ENCODE assay signal across 1 cellular context in the genomic region with DNA sequence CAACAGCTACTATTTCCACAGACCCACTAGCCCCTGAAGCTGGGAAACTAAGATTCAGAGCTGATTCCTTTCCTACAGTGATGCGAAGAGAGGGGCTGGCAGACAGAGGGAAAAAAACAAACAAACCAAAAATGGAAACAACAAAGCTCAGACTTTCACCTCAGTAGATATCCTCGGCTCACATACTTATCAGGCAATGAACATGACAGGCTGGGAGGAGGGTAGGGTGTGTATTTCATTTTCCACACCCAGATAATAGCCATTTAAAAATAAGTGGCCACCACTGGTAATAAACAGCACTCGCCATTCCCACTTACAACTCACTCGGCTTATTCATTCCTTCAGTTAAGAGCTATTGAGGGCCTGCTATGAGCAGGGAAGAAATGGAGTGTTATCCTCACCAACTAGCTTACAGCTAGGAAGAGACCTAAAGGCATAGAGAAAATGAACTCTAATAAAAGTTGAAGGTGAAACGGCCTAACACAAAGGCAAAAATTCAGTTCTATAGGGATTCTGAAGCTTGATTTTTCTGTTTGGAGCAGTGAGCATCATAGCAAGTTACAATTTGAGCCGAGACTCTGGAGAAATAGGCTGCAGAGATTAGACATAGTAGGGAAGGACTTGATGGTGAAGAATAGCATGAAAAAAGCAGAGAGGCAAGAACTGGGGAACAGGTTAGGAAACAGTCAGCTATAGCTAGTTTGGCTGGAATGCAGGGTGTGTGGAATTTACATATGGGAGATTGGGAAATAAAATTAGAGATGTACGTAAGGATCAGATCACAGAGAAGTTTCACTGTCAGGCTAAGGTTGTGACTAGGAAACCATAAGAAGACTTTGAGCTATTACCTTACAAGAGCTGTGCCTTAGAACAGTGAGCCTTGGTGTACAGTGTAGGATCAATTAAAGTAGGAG.
TF ChIP-seq lines count a peak whose summit lies in the region.

No MANE protein-coding gene starts in this region.

TF ChIP-seq in HepG2, 621 proteins besides CTCF, POLR2A, EP300 and RAD21 (continued from another document and continues in another):
- TF ChIP-seq, protein P1, sequence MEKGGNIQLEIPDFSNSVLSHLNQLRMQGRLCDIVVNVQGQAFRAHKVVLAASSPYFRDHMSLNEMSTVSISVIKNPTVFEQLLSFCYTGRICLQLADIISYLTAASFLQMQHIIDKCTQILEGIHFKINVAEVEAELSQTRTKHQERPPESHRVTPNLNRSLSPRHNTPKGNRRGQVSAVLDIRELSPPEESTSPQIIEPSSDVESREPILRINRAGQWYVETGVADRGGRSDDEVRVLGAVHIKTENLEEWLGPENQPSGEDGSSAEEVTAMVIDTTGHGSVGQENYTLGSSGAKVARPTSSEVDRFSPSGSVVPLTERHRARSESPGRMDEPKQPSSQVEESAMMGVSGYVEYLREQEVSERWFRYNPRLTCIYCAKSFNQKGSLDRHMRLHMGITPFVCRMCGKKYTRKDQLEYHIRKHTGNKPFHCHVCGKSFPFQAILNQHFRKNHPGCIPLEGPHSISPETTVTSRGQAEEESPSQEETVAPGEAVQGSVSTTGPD (CRISPR knock-in tag; IDR thresholded peaks at IDR 0.05) = no peak
- TF ChIP-seq, protein P2, sequence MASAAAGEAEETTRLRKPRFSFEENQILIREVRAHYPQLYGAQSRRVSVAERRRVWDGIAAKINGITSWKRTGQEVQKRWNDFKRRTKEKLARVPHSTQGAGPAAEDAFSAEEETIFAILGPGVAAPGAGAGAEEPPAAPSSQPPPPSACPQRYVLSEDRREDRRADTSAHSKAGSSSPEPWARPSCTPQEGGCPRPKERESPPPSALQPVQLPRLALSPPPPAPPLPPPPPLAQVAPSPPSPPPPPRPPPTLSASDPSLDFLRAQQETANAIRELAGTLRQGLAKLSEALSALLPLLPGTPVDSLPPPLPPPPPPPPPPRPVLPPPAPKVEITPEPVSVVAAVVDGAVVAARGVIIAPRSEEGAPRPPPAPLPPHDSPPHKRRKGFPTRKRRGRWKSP (CRISPR knock-in tag; IDR thresholded peaks at IDR 0.05) = no peak
- TF ChIP-seq ZNF124 (CRISPR knock-in tag; IDR thresholded peaks at IDR 0.05) = no peak
- TF ChIP-seq ZC3H13 (CRISPR knock-in tag; IDR thresholded peaks at IDR 0.05) = no peak
- peak; percentile 44; the same call in 1 of the 2 replicates for TF ChIP-seq HDAC2 (CRISPR knock-in tag; IDR thresholded peaks at IDR 0.05)
- TF ChIP-seq SIX1 (CRISPR knock-in tag; IDR thresholded peaks at IDR 0.05; ENCODE audit: borderline replicate concordance) = peak; percentile 60; the same call in 1 of the 2 replicates
- TF ChIP-seq HNF4A (CRISPR knock-in tag; IDR thresholded peaks at IDR 0.05) = peak; percentile 51
- TF ChIP-seq NAIF1 (CRISPR knock-in tag; IDR thresholded peaks at IDR 0.05; ENCODE audit: borderline replicate concordance) = no peak
- TF ChIP-seq HMG20A (CRISPR knock-in tag; IDR thresholded peaks at IDR 0.05; ENCODE audit: borderline replicate concordance) = no peak; the same call in 1 of the 2 replicates
- TF ChIP-seq, protein P3, sequence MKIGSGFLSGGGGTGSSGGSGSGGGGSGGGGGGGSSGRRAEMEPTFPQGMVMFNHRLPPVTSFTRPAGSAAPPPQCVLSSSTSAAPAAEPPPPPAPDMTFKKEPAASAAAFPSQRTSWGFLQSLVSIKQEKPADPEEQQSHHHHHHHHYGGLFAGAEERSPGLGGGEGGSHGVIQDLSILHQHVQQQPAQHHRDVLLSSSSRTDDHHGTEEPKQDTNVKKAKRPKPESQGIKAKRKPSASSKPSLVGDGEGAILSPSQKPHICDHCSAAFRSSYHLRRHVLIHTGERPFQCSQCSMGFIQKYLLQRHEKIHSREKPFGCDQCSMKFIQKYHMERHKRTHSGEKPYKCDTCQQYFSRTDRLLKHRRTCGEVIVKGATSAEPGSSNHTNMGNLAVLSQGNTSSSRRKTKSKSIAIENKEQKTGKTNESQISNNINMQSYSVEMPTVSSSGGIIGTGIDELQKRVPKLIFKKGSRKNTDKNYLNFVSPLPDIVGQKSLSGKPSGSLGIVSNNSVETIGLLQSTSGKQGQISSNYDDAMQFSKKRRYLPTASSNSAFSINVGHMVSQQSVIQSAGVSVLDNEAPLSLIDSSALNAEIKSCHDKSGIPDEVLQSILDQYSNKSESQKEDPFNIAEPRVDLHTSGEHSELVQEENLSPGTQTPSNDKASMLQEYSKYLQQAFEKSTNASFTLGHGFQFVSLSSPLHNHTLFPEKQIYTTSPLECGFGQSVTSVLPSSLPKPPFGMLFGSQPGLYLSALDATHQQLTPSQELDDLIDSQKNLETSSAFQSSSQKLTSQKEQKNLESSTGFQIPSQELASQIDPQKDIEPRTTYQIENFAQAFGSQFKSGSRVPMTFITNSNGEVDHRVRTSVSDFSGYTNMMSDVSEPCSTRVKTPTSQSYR (CRISPR knock-in tag; IDR thresholded peaks at IDR 0.05; ENCODE audit: borderline replicate concordance) = 0 out of 2 replicates have a peak, but pooled peaks have one; percentile 24
- peak; percentile 53 for TF ChIP-seq NR2F6 (IDR thresholded peaks at IDR 0.05)
- TF ChIP-seq NR2F6 (CRISPR knock-in tag; IDR thresholded peaks at IDR 0.05) = peak; percentile 41; the same call in 1 of the 2 replicates
- 0 out of 2 replicates have a peak, but pooled peaks have one; percentile 18 for TF ChIP-seq ARNT2 (CRISPR knock-in tag; IDR thresholded peaks at IDR 0.05; ENCODE audit: low read depth)
- no peak for TF ChIP-seq ZNF263 (CRISPR knock-in tag; IDR thresholded peaks at IDR 0.05)
- TF ChIP-seq REL (CRISPR knock-in tag; conservative IDR thresholded peaks at IDR 0.05) = no peak
- TF ChIP-seq, protein P4, sequence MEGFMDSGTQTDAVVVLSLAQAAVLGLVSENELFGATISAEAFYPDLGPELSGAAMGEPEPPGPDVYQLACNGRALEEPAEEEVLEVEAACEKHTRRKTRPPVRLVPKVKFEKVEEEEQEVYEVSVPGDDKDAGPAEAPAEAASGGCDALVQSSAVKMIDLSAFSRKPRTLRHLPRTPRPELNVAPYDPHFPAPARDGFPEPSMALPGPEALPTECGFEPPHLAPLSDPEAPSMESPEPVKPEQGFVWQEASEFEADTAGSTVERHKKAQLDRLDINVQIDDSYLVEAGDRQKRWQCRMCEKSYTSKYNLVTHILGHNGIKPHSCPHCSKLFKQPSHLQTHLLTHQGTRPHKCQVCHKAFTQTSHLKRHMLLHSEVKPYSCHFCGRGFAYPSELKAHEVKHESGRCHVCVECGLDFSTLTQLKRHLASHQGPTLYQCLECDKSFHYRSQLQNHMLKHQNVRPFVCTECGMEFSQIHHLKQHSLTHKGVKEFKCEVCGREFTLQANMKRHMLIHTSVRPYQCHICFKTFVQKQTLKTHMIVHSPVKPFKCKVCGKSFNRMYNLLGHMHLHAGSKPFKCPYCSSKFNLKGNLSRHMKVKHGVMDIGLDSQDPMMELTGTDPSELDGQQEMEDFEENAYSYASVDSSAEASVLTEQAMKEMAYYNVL (CRISPR knock-in tag; IDR thresholded peaks at IDR 0.05; ENCODE audit: borderline replicate concordance) = 0 out of 2 replicates have a peak, but pooled peaks have one; percentile 52
- no peak for TF ChIP-seq STAT5B (CRISPR knock-in tag; IDR thresholded peaks at IDR 0.05)
- TF ChIP-seq, protein P5, sequence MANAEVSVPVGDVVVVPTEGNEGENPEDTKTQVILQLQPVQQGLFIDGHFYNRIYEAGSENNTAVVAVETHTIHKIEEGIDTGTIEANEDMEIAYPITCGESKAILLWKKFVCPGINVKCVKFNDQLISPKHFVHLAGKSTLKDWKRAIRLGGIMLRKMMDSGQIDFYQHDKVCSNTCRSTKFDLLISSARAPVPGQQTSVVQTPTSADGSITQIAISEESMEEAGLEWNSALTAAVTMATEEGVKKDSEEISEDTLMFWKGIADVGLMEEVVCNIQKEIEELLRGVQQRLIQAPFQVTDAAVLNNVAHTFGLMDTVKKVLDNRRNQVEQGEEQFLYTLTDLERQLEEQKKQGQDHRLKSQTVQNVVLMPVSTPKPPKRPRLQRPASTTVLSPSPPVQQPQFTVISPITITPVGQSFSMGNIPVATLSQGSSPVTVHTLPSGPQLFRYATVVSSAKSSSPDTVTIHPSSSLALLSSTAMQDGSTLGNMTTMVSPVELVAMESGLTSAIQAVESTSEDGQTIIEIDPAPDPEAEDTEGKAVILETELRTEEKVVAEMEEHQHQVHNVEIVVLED (CRISPR knock-in tag; IDR thresholded peaks at IDR 0.05; ENCODE audit: borderline replicate concordance) = no peak; the same call in 1 of the 2 replicates
- no peak; the same call in 1 of the 2 replicates for TF ChIP-seq HNF4G (IDR thresholded peaks at IDR 0.05; ENCODE audit: borderline replicate concordance, low read depth, low read length)
- TF ChIP-seq HNF4G (CRISPR knock-in tag; IDR thresholded peaks at IDR 0.05; ENCODE audit: borderline replicate concordance, low read depth) = no peak
- TF ChIP-seq, protein P6, sequence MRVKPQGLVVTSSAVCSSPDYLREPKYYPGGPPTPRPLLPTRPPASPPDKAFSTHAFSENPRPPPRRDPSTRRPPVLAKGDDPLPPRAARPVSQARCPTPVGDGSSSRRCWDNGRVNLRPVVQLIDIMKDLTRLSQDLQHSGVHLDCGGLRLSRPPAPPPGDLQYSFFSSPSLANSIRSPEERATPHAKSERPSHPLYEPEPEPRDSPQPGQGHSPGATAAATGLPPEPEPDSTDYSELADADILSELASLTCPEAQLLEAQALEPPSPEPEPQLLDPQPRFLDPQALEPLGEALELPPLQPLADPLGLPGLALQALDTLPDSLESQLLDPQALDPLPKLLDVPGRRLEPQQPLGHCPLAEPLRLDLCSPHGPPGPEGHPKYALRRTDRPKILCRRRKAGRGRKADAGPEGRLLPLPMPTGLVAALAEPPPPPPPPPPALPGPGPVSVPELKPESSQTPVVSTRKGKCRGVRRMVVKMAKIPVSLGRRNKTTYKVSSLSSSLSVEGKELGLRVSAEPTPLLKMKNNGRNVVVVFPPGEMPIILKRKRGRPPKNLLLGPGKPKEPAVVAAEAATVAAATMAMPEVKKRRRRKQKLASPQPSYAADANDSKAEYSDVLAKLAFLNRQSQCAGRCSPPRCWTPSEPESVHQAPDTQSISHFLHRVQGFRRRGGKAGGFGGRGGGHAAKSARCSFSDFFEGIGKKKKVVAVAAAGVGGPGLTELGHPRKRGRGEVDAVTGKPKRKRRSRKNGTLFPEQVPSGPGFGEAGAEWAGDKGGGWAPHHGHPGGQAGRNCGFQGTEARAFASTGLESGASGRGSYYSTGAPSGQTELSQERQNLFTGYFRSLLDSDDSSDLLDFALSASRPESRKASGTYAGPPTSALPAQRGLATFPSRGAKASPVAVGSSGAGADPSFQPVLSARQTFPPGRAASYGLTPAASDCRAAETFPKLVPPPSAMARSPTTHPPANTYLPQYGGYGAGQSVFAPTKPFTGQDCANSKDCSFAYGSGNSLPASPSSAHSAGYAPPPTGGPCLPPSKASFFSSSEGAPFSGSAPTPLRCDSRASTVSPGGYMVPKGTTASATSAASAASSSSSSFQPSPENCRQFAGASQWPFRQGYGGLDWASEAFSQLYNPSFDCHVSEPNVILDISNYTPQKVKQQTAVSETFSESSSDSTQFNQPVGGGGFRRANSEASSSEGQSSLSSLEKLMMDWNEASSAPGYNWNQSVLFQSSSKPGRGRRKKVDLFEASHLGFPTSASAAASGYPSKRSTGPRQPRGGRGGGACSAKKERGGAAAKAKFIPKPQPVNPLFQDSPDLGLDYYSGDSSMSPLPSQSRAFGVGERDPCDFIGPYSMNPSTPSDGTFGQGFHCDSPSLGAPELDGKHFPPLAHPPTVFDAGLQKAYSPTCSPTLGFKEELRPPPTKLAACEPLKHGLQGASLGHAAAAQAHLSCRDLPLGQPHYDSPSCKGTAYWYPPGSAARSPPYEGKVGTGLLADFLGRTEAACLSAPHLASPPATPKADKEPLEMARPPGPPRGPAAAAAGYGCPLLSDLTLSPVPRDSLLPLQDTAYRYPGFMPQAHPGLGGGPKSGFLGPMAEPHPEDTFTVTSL (CRISPR knock-in tag; IDR thresholded peaks at IDR 0.05; ENCODE audit: borderline replicate concordance) = no peak; the same call in 1 of the 2 replicates
- 0 out of 2 replicates have a peak, but pooled peaks have one; percentile 27 for TF ChIP-seq CBFB (CRISPR knock-in tag; IDR thresholded peaks at IDR 0.05)
- TF ChIP-seq HOXA5 (CRISPR knock-in tag; IDR thresholded peaks at IDR 0.05) = no peak
- no peak for TF ChIP-seq SMAD1 (CRISPR knock-in tag; IDR thresholded peaks at IDR 0.05; ENCODE audit: borderline replicate concordance, low read depth)
- peak; percentile 63 for TF ChIP-seq POLR2AphosphoS5 (IDR thresholded peaks at IDR 0.05; ENCODE audit: low read depth, low read length)
- TF ChIP-seq PHF5A (CRISPR knock-in tag; IDR thresholded peaks at IDR 0.05; ENCODE audit: low read depth, unreplicated experiment) = peak; percentile 26
- no peak; the same call in 1 of the 2 replicates for TF ChIP-seq KMT2A (CRISPR knock-in tag; IDR thresholded peaks at IDR 0.05)
- no peak for TF ChIP-seq ZNF569 (CRISPR knock-in tag; IDR thresholded peaks at IDR 0.05; ENCODE audit: borderline replicate concordance)
- TF ChIP-seq ISL2 (CRISPR knock-in tag; IDR thresholded peaks at IDR 0.05) = peak; percentile 76
- TF ChIP-seq, protein P7, sequence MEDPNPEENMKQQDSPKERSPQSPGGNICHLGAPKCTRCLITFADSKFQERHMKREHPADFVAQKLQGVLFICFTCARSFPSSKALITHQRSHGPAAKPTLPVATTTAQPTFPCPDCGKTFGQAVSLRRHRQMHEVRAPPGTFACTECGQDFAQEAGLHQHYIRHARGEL (CRISPR knock-in tag; IDR thresholded peaks at IDR 0.05) = no peak
- no peak for TF ChIP-seq CCAR2 (optimal IDR thresholded peaks at IDR 0.05; ENCODE audit: low read depth, low read length)
- TF ChIP-seq, protein P8, sequence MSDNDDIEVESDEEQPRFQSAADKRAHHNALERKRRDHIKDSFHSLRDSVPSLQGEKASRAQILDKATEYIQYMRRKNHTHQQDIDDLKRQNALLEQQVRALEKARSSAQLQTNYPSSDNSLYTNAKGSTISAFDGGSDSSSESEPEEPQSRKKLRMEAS (IDR thresholded peaks at IDR 0.05) = 0 out of 2 replicates have a peak, but pooled peaks have one; percentile 28
- TF ChIP-seq KDM3A (CRISPR knock-in tag; IDR thresholded peaks at IDR 0.05; ENCODE audit: low read depth) = peak; percentile 51
- TF ChIP-seq, protein P9, sequence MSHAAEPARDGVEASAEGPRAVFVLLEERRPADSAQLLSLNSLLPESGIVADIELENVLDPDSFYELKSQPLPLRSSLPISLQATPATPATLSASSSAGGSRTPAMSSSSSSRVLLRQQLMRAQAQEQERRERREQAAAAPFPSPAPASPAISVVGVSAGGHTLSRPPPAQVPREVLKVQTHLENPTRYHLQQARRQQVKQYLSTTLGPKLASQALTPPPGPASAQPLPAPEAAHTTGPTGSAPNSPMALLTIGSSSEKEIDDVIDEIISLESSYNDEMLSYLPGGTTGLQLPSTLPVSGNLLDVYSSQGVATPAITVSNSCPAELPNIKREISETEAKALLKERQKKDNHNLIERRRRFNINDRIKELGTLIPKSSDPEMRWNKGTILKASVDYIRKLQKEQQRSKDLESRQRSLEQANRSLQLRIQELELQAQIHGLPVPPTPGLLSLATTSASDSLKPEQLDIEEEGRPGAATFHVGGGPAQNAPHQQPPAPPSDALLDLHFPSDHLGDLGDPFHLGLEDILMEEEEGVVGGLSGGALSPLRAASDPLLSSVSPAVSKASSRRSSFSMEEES (CRISPR knock-in tag; IDR thresholded peaks at IDR 0.05) = peak; percentile 22; the same call in 1 of the 2 replicates
- no peak for TF ChIP-seq CHCHD3 (CRISPR knock-in tag; IDR thresholded peaks at IDR 0.05)
- TF ChIP-seq ASH2L (IDR thresholded peaks at IDR 0.05; ENCODE audit: insufficient read length, low read depth, low read length) = peak; percentile 80
- TF ChIP-seq PHF21A (CRISPR knock-in tag; IDR thresholded peaks at IDR 0.05) = peak; percentile 74
- no peak for TF ChIP-seq ZNF816 (CRISPR knock-in tag; IDR thresholded peaks at IDR 0.05; ENCODE audit: borderline replicate concordance)
- TF ChIP-seq KDM6A (CRISPR knock-in tag; IDR thresholded peaks at IDR 0.05; ENCODE audit: low read depth) = peak; percentile 47; the same call in 1 of the 2 replicates
